In genomic region chr15:90437516-90437915, GRCh38 we compare ENCODE assay signal across 22 cellular contexts. TPM values are rescaled to one million over a fixed set of nuclear protein-coding genes. Genes with fewer than 3 reads are reported as not detected.
DNase-seq lines count a peak whose midpoint lies in the region; ATAC-seq and TF ChIP-seq lines count a peak whose summit lies in the region.
"Had no signal": no experiment of that assay in that cellular context is flagged by ENCODE, and none has a peak within 500 bp of the region (broad histone marks: within the 10 kb centered on the region; RNA-seq: fewer than 3 reads in every experiment).

No MANE protein-coding gene starts in this region.

- H3K4me3 ChIP-seq in CD4-positive, CD25-positive, alpha-beta regulatory T cell (ENCODE audit: low read depth, low read length), result no peak overlapping the region
- H3K4me3 ChIP-seq in epithelial cell of esophagus (ENCODE audit: low read length) (no peak overlapping the region), trophoblast cell (ENCODE audit: low read depth, low read length) (no peak overlapping the region), gastrocnemius medialis (no peak overlapping the region)
- H3K4me3 ChIP-seq: BLaER1 treated with 17β-estradiol and CSF1 and Interleukin-3, amounts not matched to agents 10 nM and 100 nM; GM12878 had no signal

- no peak overlapping the region for H3K14ac ChIP-seq in trophoblast cell (ENCODE audit: low read length)

- H4K12ac ChIP-seq in trophoblast cell (ENCODE audit: low read depth, low read length), result no peak overlapping the region

- H3K23ac ChIP-seq in trophoblast cell (ENCODE audit: low read length), result no peak overlapping the region

- peak overlapping the region; percentile 35 for H3K27ac ChIP-seq in CD4-positive, CD25-positive, alpha-beta regulatory T cell (ENCODE audit: insufficient read depth, low read length, poor library complexity, severe bottlenecking)
- no peak overlapping the region for H3K27ac ChIP-seq in trophoblast cell (ENCODE audit: low read depth, low read length)
- H3K27ac ChIP-seq in gastrocnemius medialis, result no peak overlapping the region
- H3K27ac ChIP-seq: C4-2B had no signal

- TF ChIP-seq CTCF in epithelial cell of esophagus (IDR thresholded peaks at IDR 0.05; ENCODE audit: insufficient read depth, low read depth, low read length, missing control alignments), result no peak
- no peak for TF ChIP-seq CTCF in gastrocnemius medialis (IDR thresholded peaks at IDR 0.05 in 4 of 5, conservative IDR thresholded peaks at IDR 0.05 in 1 of 5)

- H3K4me1 Mint-ChIP-seq in CD4-positive, CD25-positive, alpha-beta regulatory T cell, result peaks cover 14 to 35% (median 23%) of the 10 kb centered on the region in 4 donors

- TF ChIP-seq POLR2A in gastrocnemius medialis (IDR thresholded peaks at IDR 0.05), result no peak

- no peaks in the 10 kb centered on the region for H3K4me1 ChIP-seq in CD4-positive, CD25-positive, alpha-beta regulatory T cell (ENCODE audit: control insufficient read depth, insufficient read depth, low read length, poor library complexity, severe bottlenecking)
- H3K4me1 ChIP-seq in trophoblast cell (ENCODE audit: control insufficient read depth in 1 of 2, insufficient read depth in 2 of 2, low read length in 2 of 2) (peaks cover 0 to 2% of the 10 kb centered on the region in 2 experiments), gastrocnemius medialis (peaks cover 0 to 5% of the 10 kb centered on the region in 2 donors)

- intact Hi-C loops in gastrocnemius medialis (cut with DNase I; ENCODE audit: low total_unique reads), result no loop called here

- H3K27ac Mint-ChIP-seq in CD4-positive, CD25-positive, alpha-beta regulatory T cell, result no peak overlapping the region
- H3K27ac Mint-ChIP-seq: B cell had no signal

- no peak overlapping the region for H3K4me2 ChIP-seq in trophoblast cell (ENCODE audit: low read length)

- no peaks in the 10 kb centered on the region for H3K9me3 ChIP-seq in CD4-positive, CD25-positive, alpha-beta regulatory T cell (ENCODE audit: control insufficient read depth in 2 of 2, low read length in 2 of 2)
- H3K9me3 ChIP-seq in trophoblast cell (ENCODE audit: insufficient read depth, low read depth, low read length) (no peaks in the 10 kb centered on the region), gastrocnemius medialis (no peaks in the 10 kb centered on the region)

- no peaks in the 10 kb centered on the region for H3K79me2 ChIP-seq in trophoblast cell (ENCODE audit: control insufficient read depth, insufficient read depth, low read length, poor library complexity)

- no peak overlapping the region for H3K4me3 Mint-ChIP-seq in CD4-positive, CD25-positive, alpha-beta regulatory T cell
- H3K4me3 Mint-ChIP-seq: B cell; CD4-positive, alpha-beta memory T cell; CD8-positive, alpha-beta memory T cell had no signal

- no peak for DNase-seq in CD4-positive, CD25-positive, alpha-beta regulatory T cell
- DNase-seq in epithelial cell of esophagus (ENCODE audit: low read depth) (peak; percentile 48), trophoblast cell (peak; percentile 80 to 93), gastrocnemius medialis (no peak), AG20443 (ENCODE audit: low spot score) (no peak)
- DNase-seq: 8988T; ACHN; AML-193; CD4-positive, alpha-beta memory T cell; CD8-positive, alpha-beta memory T cell; COR-L47; DMS 273 treated with DMSO at 0.1 percent for 48 hours; DMS153; DMS53; DMS79; DND-41; EL; GDM1 had no signal

- H3K9me3 Mint-ChIP-seq in CD4-positive, CD25-positive, alpha-beta regulatory T cell, result no peaks in the 10 kb centered on the region
- H3K9me3 Mint-ChIP-seq: CD8-positive, alpha-beta memory T cell had no signal

- H2BK12ac ChIP-seq in trophoblast cell (ENCODE audit: low read length), result no peak overlapping the region

- H3K4ac ChIP-seq in trophoblast cell (ENCODE audit: low read depth, low read length), result no peak overlapping the region

- peaks cover 51% of the 10 kb centered on the region for H3K36me3 Mint-ChIP-seq in CD4-positive, CD25-positive, alpha-beta regulatory T cell

- ATAC-seq in CD4-positive, CD25-positive, alpha-beta regulatory T cell (ENCODE audit: low read depth in 2 of 2), result no peak
- ATAC-seq in gastrocnemius medialis, result no peak
- ATAC-seq: GM12878 had no signal

- no peaks in the 10 kb centered on the region for H3K27me3 ChIP-seq in CD4-positive, CD25-positive, alpha-beta regulatory T cell (ENCODE audit: control insufficient read depth, insufficient read depth, low read length)
- H3K27me3 ChIP-seq in trophoblast cell (ENCODE audit: insufficient read depth, low read length), result no peaks in the 10 kb centered on the region
- no peaks in the 10 kb centered on the region for H3K27me3 ChIP-seq in gastrocnemius medialis
- H3K27me3 ChIP-seq: BLaER1 treated with 17β-estradiol and CSF1 and Interleukin-3, amounts not matched to agents 10 nM and 100 nM had no signal

- peaks cover 75% of the 10 kb centered on the region for H3K36me3 ChIP-seq in CD4-positive, CD25-positive, alpha-beta regulatory T cell (ENCODE audit: control insufficient read depth, insufficient read depth, low read length)
- H3K36me3 ChIP-seq in trophoblast cell (ENCODE audit: control insufficient read depth in 1 of 2, insufficient read depth in 2 of 2, low read length in 2 of 2), result peaks cover 8 to 13% of the 10 kb centered on the region in 2 experiments
- peaks cover 0 to 73% of the 10 kb centered on the region in 2 donors for H3K36me3 ChIP-seq in gastrocnemius medialis

- no peak overlapping the region for H3K9ac ChIP-seq in trophoblast cell (ENCODE audit: low read length)
- H3K9ac ChIP-seq: BLaER1 treated with 17β-estradiol and CSF1 and Interleukin-3, amounts not matched to agents 10 nM and 100 nM had no signal

- in situ Hi-C loops in gastrocnemius medialis (cut with MboI; ENCODE audit: low sequenced_read_pairs in 4 of 4), result no loop called here

- H2AK5ac ChIP-seq in trophoblast cell (ENCODE audit: low read length), result no peak overlapping the region

- no peak overlapping the region for H2AFZ ChIP-seq in trophoblast cell (ENCODE audit: insufficient read depth, low read length, poor library complexity)

- no peak overlapping the region for H3K18ac ChIP-seq in trophoblast cell (ENCODE audit: low read length)

- no peak overlapping the region for H2BK5ac ChIP-seq in trophoblast cell (ENCODE audit: low read depth, low read length, poor library complexity)

- H4K91ac ChIP-seq in trophoblast cell (ENCODE audit: low read depth, low read length), result no peak overlapping the region

- no peaks in the 10 kb centered on the region for H3K79me1 ChIP-seq in trophoblast cell (ENCODE audit: low read length)

- no CpG with 5 or more reads among the region's 2 CpGs for WGBS in trophoblast cell (ENCODE audit: extremely low coverage, insufficient coverage, insufficient read length)

- no peaks in the 10 kb centered on the region for H3K27me3 Mint-ChIP-seq in CD4-positive, CD25-positive, alpha-beta regulatory T cell
- H3K27me3 Mint-ChIP-seq: B cell; CD4-positive, alpha-beta memory T cell; CD8-positive, alpha-beta memory T cell had no signal

- H2BK120ac ChIP-seq in trophoblast cell (ENCODE audit: insufficient read depth, low read length, poor library complexity), result no peak overlapping the region

- H4K8ac ChIP-seq in trophoblast cell (ENCODE audit: low read depth, low read length), result no peak overlapping the region

RNA-seq across cellular contexts. Expression of gene IQGAP1, which starts 49.5 kb away (rescaled TPM):
- 198 TPM for total RNA-seq in CD4-positive, CD25-positive, alpha-beta regulatory T cell
- 100 to 1,000 TPM in 3 of 4 donors, 10 to 100 TPM in 1; 98.2 to 147 (median 123) TPM for polyA plus RNA-seq in CD4-positive, CD25-positive, alpha-beta regulatory T cell
- 301 and 302 TPM in 2 replicates for polyA plus RNA-seq in trophoblast cell (2013)
- 10 to 100 TPM; 39.1 to 92.7 (median 59.1) TPM for total RNA-seq in gastrocnemius medialis

Comparison
In these comparisons a context has a peak if more than half of its experiments do, and no peak if none do; other contexts are left out.
1. DNase-seq: peak in epithelial cell of esophagus (single experiment) and trophoblast cell (2 of 2); none in CD4-positive, CD25-positive, alpha-beta regulatory T cell (0 of 3), gastrocnemius medialis (0 of 2) and AG20443 (single experiment).